In the genomic region with DNA sequence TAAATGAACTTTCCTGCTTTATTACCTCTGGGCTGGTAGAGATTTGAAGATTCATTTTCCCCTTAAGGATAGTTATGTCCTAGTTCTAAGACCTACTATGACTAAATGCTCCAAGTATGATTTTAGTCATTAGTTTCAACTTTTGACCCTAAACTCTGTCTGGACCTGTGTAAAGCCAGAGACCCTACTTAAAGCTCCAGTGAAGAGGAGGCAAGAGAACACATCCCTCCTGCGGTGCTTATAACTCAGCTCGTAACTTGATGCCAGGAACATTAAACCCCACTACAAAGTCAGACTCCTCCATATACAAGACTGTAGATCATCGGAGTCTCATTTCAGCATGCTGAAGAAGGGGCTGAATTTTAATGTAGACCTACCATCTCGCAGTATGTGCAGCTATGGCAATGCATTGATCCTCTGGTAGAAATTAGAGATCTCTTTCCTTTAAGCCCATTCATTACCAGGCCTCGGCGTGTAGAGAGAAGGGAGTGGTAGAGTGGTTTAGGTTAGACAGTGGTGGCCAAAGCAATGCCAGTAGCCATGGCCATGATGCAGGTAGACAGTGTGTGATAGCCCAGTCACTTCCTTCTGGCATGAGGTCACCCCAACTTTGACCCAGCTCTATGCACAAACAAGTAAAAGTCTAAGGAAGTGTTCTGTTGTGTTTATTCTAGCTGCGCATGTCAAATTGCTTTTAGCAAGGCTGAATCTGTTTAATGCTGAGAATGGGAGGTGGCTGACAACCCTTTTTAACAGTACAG, we compare ENCODE assay signal across 11 cellular contexts. TPM values are rescaled to one million over a fixed set of nuclear protein-coding genes. Genes with fewer than 3 reads are reported as not detected.
DNase-seq lines count a peak whose midpoint lies in the region; ATAC-seq and TF ChIP-seq lines count a peak whose summit lies in the region.
"Had no signal": no experiment of that assay in that cellular context is flagged by ENCODE, and none has a peak within 500 bp of the region (broad histone marks: within the 10 kb centered on the region; RNA-seq: fewer than 3 reads in every experiment).

No MANE protein-coding gene starts in this region.

- H3K9ac ChIP-seq in KMS-11, result no peak overlapping the region

- H3K79me2 ChIP-seq in KMS-11 (ENCODE audit: insufficient read depth, low read depth), result no peaks in the 10 kb centered on the region

- no peak for TF ChIP-seq POLR2A in testis (IDR thresholded peaks at IDR 0.05)
- no peak for TF ChIP-seq POLR2A in erythroblast (IDR thresholded peaks at IDR 0.05; ENCODE audit: low read length)

- H3K4me1 ChIP-seq in KMS-11 (ENCODE audit: low read depth, poor library complexity, severe bottlenecking), result peaks cover 16% of the 10 kb centered on the region
- no peaks in the 10 kb centered on the region for H3K4me1 ChIP-seq in testis

- H3K36me3 Mint-ChIP-seq in activated CD8-positive, alpha-beta T cell treated with anti-CD3 and anti-CD28 coated beads for 36 hours (ENCODE audit: low read depth), result peaks cover 4% of the 10 kb centered on the region
- H3K36me3 Mint-ChIP-seq: IgD-negative memory B cell had no signal

- intact Hi-C loops in activated CD8-positive, alpha-beta T cell treated with anti-CD3 and anti-CD28 coated beads for 36 hours (cut with micrococcal nuclease), result loop anchor here (5.0 kb wide), 1 partner anchor 59 kb away; no protein-coding TSS in a partner anchor
- intact Hi-C loops in left colon (cut with DNase I, micrococcal nuclease) (loop anchor here in 1 of 2 donors (10.0 kb wide), 1 partner anchor 288 kb away; no protein-coding TSS in a partner anchor), testis (cut with DNase I; ENCODE audit: low total_unique reads) (no loop called here)

- TF ChIP-seq CTCF in KMS-11 (conservative IDR thresholded peaks at IDR 0.05; ENCODE audit: low read depth, low read length) (no peak), testis (IDR thresholded peaks at IDR 0.05) (no peak)
- TF ChIP-seq CTCF in activated CD8-positive, alpha-beta T cell treated with anti-CD3 and anti-CD28 coated beads for 36 hours (IDR thresholded peaks at IDR 0.05), result no peak

- 0 out of 2 replicates have a peak overlapping the region, but pooled peaks have one; percentile 17 for H3K4me2 ChIP-seq in KMS-11

- no peaks in the 10 kb centered on the region for H3K27me3 Mint-ChIP-seq in activated CD8-positive, alpha-beta T cell treated with anti-CD3 and anti-CD28 coated beads for 36 hours
- H3K27me3 Mint-ChIP-seq: IgD-negative memory B cell had no signal

- H2AFZ ChIP-seq in KMS-11 (ENCODE audit: low read depth), result no peak overlapping the region

- H3K27ac ChIP-seq in KMS-11 (no peak overlapping the region), testis (no peak overlapping the region)
- H3K27ac ChIP-seq: VCaP had no signal

- H3K9me3 Mint-ChIP-seq in activated CD8-positive, alpha-beta T cell treated with anti-CD3 and anti-CD28 coated beads for 36 hours, result peaks cover 8% of the 10 kb centered on the region
- H3K9me3 Mint-ChIP-seq: IgD-negative memory B cell had no signal

- peak; percentile 22 for ATAC-seq in activated CD8-positive, alpha-beta T cell treated with anti-CD3 and anti-CD28 coated beads for 36 hours
- peak; percentile 49 for ATAC-seq in left colon
- ATAC-seq in GM18868 (IDR thresholded peaks at IDR 0.05; ENCODE audit: unreplicated experiment), result no peak

- CTCF ChIA-PET in activated CD8-positive, alpha-beta T cell treated with anti-CD3 and anti-CD28 coated beads for 36 hours (lab: Charles Lee), result interaction anchor here (0.6 to 2.8 kb wide), 7 partner anchors 13 to 66 kb away, joined by 3 to 20 read pairs (median 11); no protein-coding TSS in a partner anchor

- peak overlapping the region; percentile 95 for H3K27ac Mint-ChIP-seq in activated CD8-positive, alpha-beta T cell treated with anti-CD3 and anti-CD28 coated beads for 36 hours

- 86 to 93% methylated on average over 7 of the region's 7 CpGs for WGBS in testis, 2 donors

- H3K4me1 Mint-ChIP-seq in activated CD8-positive, alpha-beta T cell treated with anti-CD3 and anti-CD28 coated beads for 36 hours (ENCODE audit: low read depth), result peaks cover 73% of the 10 kb centered on the region

- DNase-seq in EH (ENCODE audit: low read depth) (peak; percentile 83), left colon (no peak), testis (no peak), erythroblast (lab: John Stamatoyannopoulos, UW) (no peak), NOMO-1 (lab: John Stamatoyannopoulos, UW; ENCODE audit: unreplicated experiment in 2 of 2) (no peak)
- DNase-seq in activated CD8-positive, alpha-beta T cell treated with anti-CD3 and anti-CD28 coated beads for 36 hours, result no peak
- DNase-seq: midbrain had no signal

- H3K36me3 ChIP-seq in KMS-11 (ENCODE audit: insufficient read depth), result no peaks in the 10 kb centered on the region
- H3K36me3 ChIP-seq in testis (ENCODE audit: low read depth, missing control alignments), result no peaks in the 10 kb centered on the region

- H3K9me3 ChIP-seq in testis, result no peaks in the 10 kb centered on the region

- no peak overlapping the region for H3K4me3 ChIP-seq in KMS-11 (IDR thresholded peaks at IDR 0.05; ENCODE audit: insufficient read depth, low read depth, low read length)
- H3K4me3 ChIP-seq in testis, result no peak overlapping the region

- H3K27me3 ChIP-seq in KMS-11 (ENCODE audit: insufficient read depth, low read depth), result no peaks in the 10 kb centered on the region
- no peaks in the 10 kb centered on the region for H3K27me3 ChIP-seq in testis

- H4K20me1 ChIP-seq in KMS-11 (ENCODE audit: insufficient read depth), result no peaks in the 10 kb centered on the region

- H3K4me3 Mint-ChIP-seq in activated CD8-positive, alpha-beta T cell treated with anti-CD3 and anti-CD28 coated beads for 36 hours, result peak overlapping the region; percentile 27

- POLR2A ChIA-PET in activated CD8-positive, alpha-beta T cell treated with anti-CD3 and anti-CD28 coated beads for 36 hours (lab: Charles Lee), result interaction anchor here (0.9 to 2.7 kb wide), 10 partner anchors 10 to 92 kb away, joined by 3 to 19 read pairs (median 4); a partner anchor contains a TSS

RNA-seq across cellular contexts. Expression of a gene that starts 34.8 kb away (rescaled TPM):
- 10 to 100 TPM; 50.9 to 53.6 TPM for total RNA-seq in activated CD8-positive, alpha-beta T cell treated with anti-CD3 and anti-CD28 coated beads for 36 hours
- total RNA-seq in left colon (10 to 100 TPM; 51.1 to 72.8 TPM), testis (1 to 10 TPM; 1.5 to 3.7 TPM)
- 1.8 TPM for polyA plus RNA-seq in testis (ENCODE audit: insufficient read depth, low read depth, low replicate concordance)
- polyA plus RNA-seq: IgD-negative memory B cell had no signal

Comparison
In these comparisons a context has a peak if more than half of its experiments do, and no peak if none do; other contexts are left out.
1. RNA of a gene that starts 34.8 kb away (total RNA-seq): 51.1 to 72.8 TPM in left colon and 50.9 to 53.6 TPM in activated CD8-positive, alpha-beta T cell treated with anti-CD3 and anti-CD28 coated beads for 36 hours; 1.5 to 3.7 TPM in testis; every median in the first group is over 10 times any median in the second.